Comparison of ENCODE assay signal across 27 cellular contexts in the genomic region with DNA sequence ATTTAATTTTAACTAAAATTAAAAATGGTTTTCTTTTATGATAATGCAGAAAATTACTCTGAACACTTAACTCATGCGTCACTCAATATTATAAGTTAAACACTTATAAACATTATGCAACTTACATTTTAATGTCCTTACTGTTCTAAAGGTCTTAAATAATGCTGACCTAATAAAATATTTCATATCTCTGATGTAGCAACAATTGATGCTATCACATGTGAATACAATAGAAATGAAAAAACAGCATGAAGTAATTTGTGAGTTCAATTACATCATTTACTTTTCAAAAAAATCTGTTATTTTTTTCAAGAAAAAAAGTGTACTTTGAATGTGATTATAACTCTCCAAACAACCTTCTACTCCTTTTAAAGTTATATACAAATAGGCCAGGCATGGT.
"Had no signal": no experiment of that assay in that cellular context is flagged by ENCODE, and none has a peak within 500 bp of the region (broad histone marks: within the 10 kb centered on the region; RNA-seq: fewer than 3 reads in every experiment).

No MANE protein-coding gene starts in this region.

- H3K4me3 ChIP-seq: dorsolateral prefrontal cortex, lung, neural progenitor cell, ovary, spleen, tibial nerve, upper lobe of right lung, vagina had no signal

- H3K9me3 Mint-ChIP-seq: immature natural killer cell; natural killer cell treated with Interleukin-12 subunit alpha and Interleukin-12 subunit beta and Interleukin-15 and Interleukin-18, amount 100 ng/mL, for 72 hours; stimulated activated memory B cell treated with anti-CD40 and anti-IgM and Interleukin-4, amounts not matched to agents 10 μg/mL and 1 μg/mL and 100 μg/mL, for 72 hours; stimulated activated naive CD8-positive, alpha-beta T cell treated with anti-CD3 and anti-CD28 coated beads, Interleukin-15, Interleukin-2, amounts not matched to agents 100 ng/mL and 50 ng/mL, for 24 hours had no signal

- H3K4me1 ChIP-seq: neural progenitor cell, spleen, tibial nerve, upper lobe of right lung, vagina had no signal

- H3K9ac ChIP-seq: neural progenitor cell had no signal

- H3K27ac ChIP-seq: dorsolateral prefrontal cortex, neural progenitor cell, ovary, spleen, tibial nerve, upper lobe of right lung, vagina had no signal

- H3K4me1 Mint-ChIP-seq: immature natural killer cell had no signal

- H2AFZ ChIP-seq: neural progenitor cell had no signal

- H3K4me2 ChIP-seq: neural progenitor cell had no signal

- H3K36me3 ChIP-seq: ovary, spleen, tibial nerve, upper lobe of right lung, vagina had no signal

- ATAC-seq: esophagus mucosa; left cardiac atrium; left ventricle myocardium superior; natural killer cell treated with Interleukin-12 subunit alpha and Interleukin-12 subunit beta and Interleukin-15 and Interleukin-18, amount 100 ng/mL, for 72 hours; right cardiac atrium; stimulated activated memory B cell treated with anti-CD40 and anti-IgM and Interleukin-4, amounts not matched to agents 10 μg/mL and 1 μg/mL and 100 μg/mL, for 72 hours; upper lobe of right lung had no signal

- H3K27ac Mint-ChIP-seq: immature natural killer cell; natural killer cell treated with Interleukin-12 subunit alpha and Interleukin-12 subunit beta and Interleukin-15 and Interleukin-18, amount 100 ng/mL, for 72 hours; neural progenitor cell; progenitor cell of endocrine pancreas; stimulated activated memory B cell treated with anti-CD40 and anti-IgM and Interleukin-4, amounts not matched to agents 10 μg/mL and 1 μg/mL and 100 μg/mL, for 72 hours; stimulated activated naive CD8-positive, alpha-beta T cell treated with anti-CD3 and anti-CD28 coated beads, Interleukin-15, Interleukin-2, amounts not matched to agents 100 ng/mL and 50 ng/mL, for 24 hours had no signal

- H3K9me3 ChIP-seq: ovary, spleen, tibial nerve, upper lobe of right lung, vagina had no signal

- H3K4me3 Mint-ChIP-seq: immature natural killer cell; natural killer cell treated with Interleukin-12 subunit alpha and Interleukin-12 subunit beta and Interleukin-15 and Interleukin-18, amount 100 ng/mL, for 72 hours; neural progenitor cell; stimulated activated memory B cell treated with anti-CD40 and anti-IgM and Interleukin-4, amounts not matched to agents 10 μg/mL and 1 μg/mL and 100 μg/mL, for 72 hours; stimulated activated naive CD8-positive, alpha-beta T cell treated with anti-CD3 and anti-CD28 coated beads, Interleukin-15, Interleukin-2, amounts not matched to agents 100 ng/mL and 50 ng/mL, for 24 hours had no signal

- H3K27me3 ChIP-seq: dorsolateral prefrontal cortex, neural progenitor cell, ovary, spleen, tibial nerve, upper lobe of right lung, vagina had no signal

- DNase-seq: cortex of kidney; dorsolateral prefrontal cortex; effector CD8-positive, alpha-beta T cell; foreskin fibroblast; immature natural killer cell; kidney; left cardiac atrium; left ventricle myocardium superior; mesenchymal stem cell; midbrain; nucleus accumbens; ovary; right cardiac atrium; spleen; stimulated activated CD4-positive, alpha-beta T cell treated with anti-CD3 and anti-CD28 coated beads, Interleukin-15, amount 100 ng/mL, for 24 hours; stimulated activated CD4-positive, alpha-beta T cell treated with anti-CD3 and anti-CD28 coated beads, Interleukin-1b, Interleukin-23, amount 100 ng/mL, for 48 hours; stimulated activated CD4-positive, alpha-beta T cell treated with anti-CD3 and anti-CD28 coated beads, Interleukin-4, amount 100 ng/mL, for 24 hours; upper lobe of right lung had no signal

- H3K27me3 Mint-ChIP-seq: progenitor cell of endocrine pancreas; stimulated activated naive CD8-positive, alpha-beta T cell treated with anti-CD3 and anti-CD28 coated beads, Interleukin-15, Interleukin-2, amounts not matched to agents 100 ng/mL and 50 ng/mL, for 24 hours had no signal

- H3K36me3 Mint-ChIP-seq: immature natural killer cell; natural killer cell treated with Interleukin-12 subunit alpha and Interleukin-12 subunit beta and Interleukin-15 and Interleukin-18, amount 100 ng/mL, for 72 hours; neural progenitor cell; stimulated activated memory B cell treated with anti-CD40 and anti-IgM and Interleukin-4, amounts not matched to agents 10 μg/mL and 1 μg/mL and 100 μg/mL, for 72 hours had no signal
